ENCODE assay signal across 11 cellular contexts in genomic region chr20:50019466-50020256, GRCh38. TPM values are rescaled to one million over a fixed set of nuclear protein-coding genes. Genes with fewer than 3 reads are reported as not detected.
A peak's percentile ranks its signal among the peaks of the same experiment; 100 is the strongest.
DNase-seq lines count a peak whose midpoint lies in the region; ATAC-seq and TF ChIP-seq lines count a peak whose summit lies in the region.
"Had no signal": no experiment of that assay in that cellular context is flagged by ENCODE, and none has a peak within 500 bp of the region (broad histone marks: within the 10 kb centered on the region; RNA-seq: fewer than 3 reads in every experiment).

No MANE protein-coding gene starts in this region.

- peak; percentile 89 for DNase-seq in M059J (ENCODE audit: low read depth)
- DNase-seq in left cardiac atrium = peak; percentile 43
- peak in 9 of 10 donors; percentile 19 to 91 (median 51) for DNase-seq in posterior cingulate gyrus
- DNase-seq in cerebellar cortex (ENCODE audit: low spot score) = no peak
- DNase-seq in HCEC 1CT = no peak
- no peak for DNase-seq in immature natural killer cell
- no peak for DNase-seq in stimulated activated CD4-positive, alpha-beta T cell treated with anti-CD3 and anti-CD28 coated beads, Interleukin-2, amount 100 ng/mL, for 24 hours
- DNase-seq: NCI-H1417 treated with DMSO at 0.1 percent for 48 hours, NCI-H526 treated with DMSO at 0.1 percent for 48 hours had no signal

- peaks cover 1 to 4% (median 2%) of the 10 kb centered on the region in 3 donors for H3K27me3 Mint-ChIP-seq in immature natural killer cell (ENCODE audit: low read depth in 3 of 3)

- H3K4me3 Mint-ChIP-seq in immature natural killer cell = no peak overlapping the region

- intact Hi-C loops in left cardiac atrium (cut with DNase I) = no loop called here
- intact Hi-C loops in posterior cingulate gyrus (cut with DNase I) = no loop called here

- ATAC-seq in SK-N-SH treated with all-trans-retinoic acid at 6 μM for 48 hours (peak; percentile 48), left cardiac atrium (peak; percentile 28 to 90)
- ATAC-seq: activated CD4-positive, CD25-positive, alpha-beta regulatory T cell treated with anti-CD3 and anti-CD28 coated beads, Interleukin-2, amount 50 U/mL, for 24 hours had no signal

- H3K9me3 Mint-ChIP-seq in immature natural killer cell = no peaks in the 10 kb centered on the region

- H3K36me3 Mint-ChIP-seq in immature natural killer cell = no peaks in the 10 kb centered on the region

- peak overlapping the region in 1 of 6 donors; percentile 74 for H3K27ac Mint-ChIP-seq in immature natural killer cell

- peaks cover 0 to 6% of the 10 kb centered on the region in 2 donors for H3K4me1 Mint-ChIP-seq in immature natural killer cell

TF ChIP-seq in SK-N-SH treated with all-trans-retinoic acid at 6 μM for 48 hours, 23 proteins besides CTCF, POLR2A, EP300 and RAD21:
- TF ChIP-seq ZC3H10 (CRISPR knock-in tag; IDR thresholded peaks at IDR 0.05) = no peak
- TF ChIP-seq ZFP3 (CRISPR knock-in tag; IDR thresholded peaks at IDR 0.05) = no peak
- no peak for TF ChIP-seq GLIS3 (CRISPR knock-in tag; IDR thresholded peaks at IDR 0.05)
- TF ChIP-seq POU6F1 (CRISPR knock-in tag; IDR thresholded peaks at IDR 0.05; ENCODE audit: borderline replicate concordance, low read depth) = no peak
- no peak for TF ChIP-seq CREB5 (CRISPR knock-in tag; IDR thresholded peaks at IDR 0.05; ENCODE audit: low read depth)
- no peak for TF ChIP-seq TCF4 (CRISPR knock-in tag; IDR thresholded peaks at IDR 0.05; ENCODE audit: borderline replicate concordance)
- TF ChIP-seq ISL1 (CRISPR knock-in tag; IDR thresholded peaks at IDR 0.05) = no peak

RNA-seq across cellular contexts. Expression of gene SNAI1, which starts 36.9 kb away (rescaled TPM):
- 8.4 and 10.6 TPM in 2 replicates for total RNA-seq in M059J (2014; rRNA removed; shearing (Covaris generic))
- total RNA-seq in left cardiac atrium = 1 to 10 TPM; 2.7 to 8.5 TPM
- polyA plus RNA-seq in immature natural killer cell = under 1 TPM in 2 of 3 donors, not detected in 1; 0.36 to 0.68 TPM

Comparison
In these comparisons a context has a peak if more than half of its experiments do, and no peak if none do; other contexts are left out.
1. DNase-seq: peak in M059J (single experiment), left cardiac atrium (single experiment) and posterior cingulate gyrus (9 of 10); none in cerebellar cortex (single experiment), HCEC 1CT (single experiment), immature natural killer cell (0 of 3) and stimulated activated CD4-positive, alpha-beta T cell treated with anti-CD3 and anti-CD28 coated beads, Interleukin-2, amount 100 ng/mL, for 24 hours (0 of 2).